ENCODE assay signal across 22 cellular contexts in genomic region chr1:1415751-1416150, GRCh38. TPM values are rescaled to one million over a fixed set of nuclear protein-coding genes. Genes with fewer than 3 reads are reported as not detected.
"Had no signal": no experiment of that assay in that cellular context is flagged by ENCODE, and none has a peak within 500 bp of the region (broad histone marks: within the 10 kb centered on the region; RNA-seq: fewer than 3 reads in every experiment).

No MANE protein-coding gene starts in this region.

- H3K36me3 ChIP-seq: sigmoid colon, thyroid gland, upper lobe of right lung had no signal

- H3K4me3 ChIP-seq: sigmoid colon, thyroid gland, upper lobe of right lung had no signal

- H3K9ac ChIP-seq: parathyroid adenoma had no signal

- ATAC-seq: activated CD4-positive, alpha-beta T cell treated with anti-CD3 and anti-CD28 coated beads for 36 hours; activated T-cell treated with anti-CD3 and anti-CD28 coated beads, Interleukin-2, amount 50 U/mL, for 72 hours; upper lobe of right lung had no signal

- H2AFZ ChIP-seq: parathyroid adenoma had no signal

- FAIRE-seq: endometrium had no signal

- H3K4me1 ChIP-seq: parathyroid adenoma, upper lobe of right lung had no signal

- H3K27ac ChIP-seq: parathyroid adenoma, sigmoid colon, thyroid gland, upper lobe of right lung had no signal

- H3K27me3 ChIP-seq: sigmoid colon, thyroid gland, upper lobe of right lung had no signal

- DNase-seq: activated B cell treated with CpG ODN at 0.5 μM for 24 hours; activated CD4-positive, alpha-beta T cell treated with anti-CD3 and anti-CD28 coated beads for 36 hours; activated CD4-positive, alpha-beta T cell treated with anti-CD3 and anti-CD28 coated beads, Interleukin-2, amount 50 U/mL, for 48 hours; activated effector memory CD4-positive, alpha-beta T cell treated with Interleukin-2 at 50 U/mL for 16 hours; activated naive CD4-positive, alpha-beta T cell treated with anti-CD3 and anti-CD28 coated beads for 36 hours; activated naive CD8-positive, alpha-beta T cell treated with anti-CD3 and anti-CD28 coated beads, Interleukin-2, amount 10 ng/mL, durations not matched to agents 7 days and 5 days; activated T-cell treated with anti-CD3 and anti-CD28 coated beads, Interleukin-2, amount 50 U/mL, for 72 hours; amniotic stem cell; effector CD4-positive, alpha-beta T cell; immature natural killer cell; stimulated activated CD4-positive, alpha-beta T cell treated with anti-CD3 and anti-CD28 coated beads, Interleukin-4, amount 100 ng/mL, for 1 hour; stimulated activated naive CD4-positive, alpha-beta T cell; T-helper 9 cell; thyroid gland; upper lobe of right lung had no signal

- H3K9me3 ChIP-seq: sigmoid colon, thyroid gland, upper lobe of right lung had no signal

- H3K79me2 ChIP-seq: parathyroid adenoma had no signal

RNA-seq across cellular contexts. Expression of gene ANKRD65, which starts 5.3 kb away (rescaled TPM):
- total RNA-seq: activated CD4-positive, alpha-beta T cell treated with anti-CD3 and anti-CD28 coated beads for 36 hours; activated naive CD4-positive, alpha-beta T cell treated with anti-CD3 and anti-CD28 coated beads for 36 hours; activated naive CD8-positive, alpha-beta T cell treated with anti-CD3 and anti-CD28 coated beads, Interleukin-2, amount 10 ng/mL, durations not matched to agents 7 days and 5 days; mononuclear cell; myocyte; T-helper 1 cell treated with Interleukin-12 subunit alpha and Interleukin-12 subunit beta and Interleukin-4 antibody, amounts not matched to agents 30 ng/mL and 1 ng/mL, for 36 hours had no signal
- polyA plus RNA-seq: immature natural killer cell had no signal

RNA-seq across cellular contexts. Expression of gene VWA1, which starts 19.7 kb away (rescaled TPM):
- total RNA-seq: activated B cell treated with CpG ODN at 0.5 μM for 24 hours had no signal
- polyA plus RNA-seq: immature natural killer cell had no signal

RNA-seq across cellular contexts. Expression of gene ATAD3C, which starts 33.7 kb away (rescaled TPM):
- total RNA-seq: cerebellum, myocyte had no signal
